In genomic region chr2:68251187-68251854, GRCh38 we compare ENCODE assay signal across 1 cellular context.
TF ChIP-seq lines count a peak whose summit lies in the region.

No MANE protein-coding gene starts in this region.

TF ChIP-seq in WTC11, 78 proteins besides CTCF, POLR2A, EP300 and RAD21 (continued from another document):
- TF ChIP-seq, protein P1, sequence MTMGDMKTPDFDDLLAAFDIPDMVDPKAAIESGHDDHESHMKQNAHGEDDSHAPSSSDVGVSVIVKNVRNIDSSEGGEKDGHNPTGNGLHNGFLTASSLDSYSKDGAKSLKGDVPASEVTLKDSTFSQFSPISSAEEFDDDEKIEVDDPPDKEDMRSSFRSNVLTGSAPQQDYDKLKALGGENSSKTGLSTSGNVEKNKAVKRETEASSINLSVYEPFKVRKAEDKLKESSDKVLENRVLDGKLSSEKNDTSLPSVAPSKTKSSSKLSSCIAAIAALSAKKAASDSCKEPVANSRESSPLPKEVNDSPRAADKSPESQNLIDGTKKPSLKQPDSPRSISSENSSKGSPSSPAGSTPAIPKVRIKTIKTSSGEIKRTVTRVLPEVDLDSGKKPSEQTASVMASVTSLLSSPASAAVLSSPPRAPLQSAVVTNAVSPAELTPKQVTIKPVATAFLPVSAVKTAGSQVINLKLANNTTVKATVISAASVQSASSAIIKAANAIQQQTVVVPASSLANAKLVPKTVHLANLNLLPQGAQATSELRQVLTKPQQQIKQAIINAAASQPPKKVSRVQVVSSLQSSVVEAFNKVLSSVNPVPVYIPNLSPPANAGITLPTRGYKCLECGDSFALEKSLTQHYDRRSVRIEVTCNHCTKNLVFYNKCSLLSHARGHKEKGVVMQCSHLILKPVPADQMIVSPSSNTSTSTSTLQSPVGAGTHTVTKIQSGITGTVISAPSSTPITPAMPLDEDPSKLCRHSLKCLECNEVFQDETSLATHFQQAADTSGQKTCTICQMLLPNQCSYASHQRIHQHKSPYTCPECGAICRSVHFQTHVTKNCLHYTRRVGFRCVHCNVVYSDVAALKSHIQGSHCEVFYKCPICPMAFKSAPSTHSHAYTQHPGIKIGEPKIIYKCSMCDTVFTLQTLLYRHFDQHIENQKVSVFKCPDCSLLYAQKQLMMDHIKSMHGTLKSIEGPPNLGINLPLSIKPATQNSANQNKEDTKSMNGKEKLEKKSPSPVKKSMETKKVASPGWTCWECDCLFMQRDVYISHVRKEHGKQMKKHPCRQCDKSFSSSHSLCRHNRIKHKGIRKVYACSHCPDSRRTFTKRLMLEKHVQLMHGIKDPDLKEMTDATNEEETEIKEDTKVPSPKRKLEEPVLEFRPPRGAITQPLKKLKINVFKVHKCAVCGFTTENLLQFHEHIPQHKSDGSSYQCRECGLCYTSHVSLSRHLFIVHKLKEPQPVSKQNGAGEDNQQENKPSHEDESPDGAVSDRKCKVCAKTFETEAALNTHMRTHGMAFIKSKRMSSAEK (CRISPR knock-in tag; IDR thresholded peaks at IDR 0.05; ENCODE audit: borderline replicate concordance), result no peak
